1 cellular context compared by ENCODE assay signal in the genomic region with DNA sequence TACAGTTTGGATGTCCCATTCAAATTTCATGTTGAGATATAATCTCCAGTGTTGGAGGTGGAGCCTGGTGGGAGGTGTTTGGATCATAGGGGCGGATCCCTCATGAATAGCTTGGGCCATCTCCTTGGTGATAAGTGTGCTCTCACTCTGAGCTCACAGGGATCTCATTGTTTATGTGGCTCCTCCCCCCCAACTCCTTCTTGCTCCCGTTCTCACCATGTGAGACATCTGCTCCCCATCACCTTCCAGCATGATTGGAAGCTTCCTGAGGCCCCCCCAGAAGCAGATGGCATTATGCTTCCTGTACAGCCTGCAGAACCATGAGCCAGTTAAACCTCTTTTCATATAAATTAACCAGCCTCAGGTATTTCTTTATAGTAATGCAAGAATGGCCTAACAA.
TF ChIP-seq lines count a peak whose summit lies in the region.

No MANE protein-coding gene starts in this region.

TF ChIP-seq in K562, 482 proteins besides CTCF, POLR2A, EP300 and RAD21 (continued from another document):
- TF ChIP-seq, protein P1, sequence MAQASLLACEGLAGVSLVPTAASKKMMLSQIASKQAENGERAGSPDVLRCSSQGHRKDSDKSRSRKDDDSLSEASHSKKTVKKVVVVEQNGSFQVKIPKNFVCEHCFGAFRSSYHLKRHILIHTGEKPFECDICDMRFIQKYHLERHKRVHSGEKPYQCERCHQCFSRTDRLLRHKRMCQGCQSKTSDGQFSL (CRISPR knock-in tag; IDR thresholded peaks at IDR 0.05), result 0 out of 2 replicates have a peak, but pooled peaks have one; percentile 37
- TF ChIP-seq, protein P1 (tag; IDR thresholded peaks at IDR 0.05), result no peak
